Comparison of ENCODE assay signal across 15 cellular contexts in genomic region chr11:42544726-42545125, GRCh38.
DNase-seq lines count a peak whose midpoint lies in the region; ATAC-seq and TF ChIP-seq lines count a peak whose summit lies in the region.
"Had no signal": no experiment of that assay in that cellular context is flagged by ENCODE, and none has a peak within 500 bp of the region (broad histone marks: within the 10 kb centered on the region; RNA-seq: fewer than 3 reads in every experiment).

No MANE protein-coding gene starts in this region.

- peak overlapping the region; percentile 47 for H2AFZ ChIP-seq in neural progenitor cell (replicated peaks)

- H3K27ac ChIP-seq in right cardiac atrium (ENCODE audit: low read length) = no peak overlapping the region
- H3K27ac ChIP-seq in foreskin keratinocyte = peak overlapping the region; percentile 23
- no peak overlapping the region for H3K27ac ChIP-seq in neural progenitor cell
- no peak overlapping the region for H3K27ac ChIP-seq in naive thymus-derived CD4-positive, alpha-beta T cell (ENCODE audit: low read depth, low read length)

- DNase-seq in right cardiac atrium = no peak
- DNase-seq in left ventricle myocardium superior = no peak
- DNase-seq in foreskin keratinocyte = peak; percentile 67 to 79
- no peak for DNase-seq in neural progenitor cell (ENCODE audit: low spot score)
- no peak for DNase-seq in naive thymus-derived CD4-positive, alpha-beta T cell
- no peak for DNase-seq in NCI-H1694 treated with DMSO at 0.1 percent for 48 hours (lab: John Stamatoyannopoulos, UW)
- DNase-seq in stimulated activated naive CD4-positive, alpha-beta T cell (lab: John Stamatoyannopoulos, UW) = no peak
- DNase-seq: 8988T; Calu3; CD8-positive, alpha-beta T cell; DMS79 treated with DMSO at 0.1 percent for 48 hours; GF-D8 had no signal

- TF ChIP-seq CTCF in foreskin keratinocyte (conservative IDR thresholded peaks at IDR 0.05) (no peak), neural progenitor cell (IDR thresholded peaks at IDR 0.05) (no peak)

- H3K27me3 ChIP-seq in right cardiac atrium (ENCODE audit: control insufficient read depth, insufficient read depth) = no peaks in the 10 kb centered on the region
- H3K27me3 ChIP-seq in foreskin keratinocyte = no peaks in the 10 kb centered on the region
- H3K27me3 ChIP-seq in neural progenitor cell = no peaks in the 10 kb centered on the region
- H3K27me3 ChIP-seq in naive thymus-derived CD4-positive, alpha-beta T cell (ENCODE audit: control insufficient read depth in 2 of 2, insufficient read depth in 2 of 2, low read length in 2 of 2) = no peaks in the 10 kb centered on the region
- H3K27me3 ChIP-seq: BLaER1 treated with 17β-estradiol and CSF1 and Interleukin-3, amounts not matched to agents 10 nM and 100 nM had no signal

- no peaks in the 10 kb centered on the region for H3K9me3 ChIP-seq in right cardiac atrium (ENCODE audit: control insufficient read depth, low read length)
- H3K9me3 ChIP-seq in neural progenitor cell (ENCODE audit: low read depth) = no peaks in the 10 kb centered on the region
- no peaks in the 10 kb centered on the region for H3K9me3 ChIP-seq in naive thymus-derived CD4-positive, alpha-beta T cell (ENCODE audit: control insufficient read depth in 2 of 3, low read length in 3 of 3)
- H3K9me3 ChIP-seq: HAP-1 had no signal

- H3K27me3 Mint-ChIP-seq in neural progenitor cell (ENCODE audit: insufficient read depth, low read depth) = no peaks in the 10 kb centered on the region
- H3K27me3 Mint-ChIP-seq in naive thymus-derived CD4-positive, alpha-beta T cell = no peaks in the 10 kb centered on the region
- H3K27me3 Mint-ChIP-seq: B cell had no signal

- no peak overlapping the region for H3K4me2 ChIP-seq in neural progenitor cell

- POLR2A ChIA-PET in naive thymus-derived CD4-positive, alpha-beta T cell (lab: Charles Lee) = no interaction called here

- no peak overlapping the region for H3K27ac Mint-ChIP-seq in neural progenitor cell
- H3K27ac Mint-ChIP-seq in naive thymus-derived CD4-positive, alpha-beta T cell = no peak overlapping the region
- H3K27ac Mint-ChIP-seq: B cell; CD8-positive, alpha-beta T cell had no signal

- no peaks in the 10 kb centered on the region for H3K36me3 Mint-ChIP-seq in neural progenitor cell
- H3K36me3 Mint-ChIP-seq in naive thymus-derived CD4-positive, alpha-beta T cell = no peaks in the 10 kb centered on the region
- H3K36me3 Mint-ChIP-seq: CD8-positive, alpha-beta T cell had no signal

- no peak overlapping the region for H3K9ac ChIP-seq in neural progenitor cell
- H3K9ac ChIP-seq: BLaER1 treated with 17β-estradiol and CSF1 and Interleukin-3, amounts not matched to agents 10 nM and 100 nM had no signal

- H3K79me2 ChIP-seq in neural progenitor cell (ENCODE audit: low read depth) = no peaks in the 10 kb centered on the region

- intact Hi-C loops in right cardiac atrium (cut with DNase I) = no loop called here
- intact Hi-C loops in left ventricle myocardium superior (cut with micrococcal nuclease) = no loop called here
- intact Hi-C loops in naive thymus-derived CD4-positive, alpha-beta T cell (cut with micrococcal nuclease) = no loop called here

- peak; percentile 45 to 73 for ATAC-seq in right cardiac atrium
- ATAC-seq in left ventricle myocardium superior = no peak
- peak; percentile 72 for ATAC-seq in foreskin keratinocyte
- no peak for ATAC-seq in naive thymus-derived CD4-positive, alpha-beta T cell
- ATAC-seq: CD8-positive, alpha-beta T cell had no signal

- CTCF ChIA-PET in naive thymus-derived CD4-positive, alpha-beta T cell (lab: Charles Lee) = no interaction called here

- H3K36me3 ChIP-seq in neural progenitor cell = no peaks in the 10 kb centered on the region
- H3K36me3 ChIP-seq in naive thymus-derived CD4-positive, alpha-beta T cell (ENCODE audit: control insufficient read depth in 2 of 3, insufficient read depth in 3 of 3, low read length in 3 of 3) = no peaks in the 10 kb centered on the region
- H3K36me3 ChIP-seq: BLaER1 treated with 17β-estradiol and CSF1 and Interleukin-3, amounts not matched to agents 10 nM and 100 nM; HAP-1 had no signal

- H3K4me1 Mint-ChIP-seq in neural progenitor cell = no peaks in the 10 kb centered on the region
- H3K4me1 Mint-ChIP-seq in naive thymus-derived CD4-positive, alpha-beta T cell = no peaks in the 10 kb centered on the region
- H3K4me1 Mint-ChIP-seq: B cell had no signal

- H3F3A ChIP-seq in neural progenitor cell (ENCODE audit: low read depth) = no peaks in the 10 kb centered on the region

- no peak overlapping the region for H3K4me3 Mint-ChIP-seq in neural progenitor cell
- no peak overlapping the region for H3K4me3 Mint-ChIP-seq in naive thymus-derived CD4-positive, alpha-beta T cell
- H3K4me3 Mint-ChIP-seq: B cell; CD8-positive, alpha-beta T cell had no signal

- H3K9me3 Mint-ChIP-seq in neural progenitor cell = no peaks in the 10 kb centered on the region
- H3K9me3 Mint-ChIP-seq in naive thymus-derived CD4-positive, alpha-beta T cell = peaks cover 0 to 20% (median 6%) of the 10 kb centered on the region in 11 donors

- 58% methylated on average over 5 of the region's 5 CpGs for WGBS in right cardiac atrium

- H4K20me1 ChIP-seq in neural progenitor cell (ENCODE audit: low read depth) = no peaks in the 10 kb centered on the region
- H4K20me1 ChIP-seq: BLaER1 treated with 17β-estradiol and CSF1 and Interleukin-3, amounts not matched to agents 10 nM and 100 nM had no signal

- no peak overlapping the region for H3K4me3 ChIP-seq in right cardiac atrium (ENCODE audit: low read length)
- no peak overlapping the region for H3K4me3 ChIP-seq in neural progenitor cell
- no peak overlapping the region for H3K4me3 ChIP-seq in naive thymus-derived CD4-positive, alpha-beta T cell (ENCODE audit: low read length)
- H3K4me3 ChIP-seq: BLaER1 treated with 17β-estradiol and CSF1 and Interleukin-3, amounts not matched to agents 10 nM and 100 nM; HAP-1 had no signal

- H3K4me1 ChIP-seq in right cardiac atrium (ENCODE audit: control insufficient read depth, insufficient read depth, low read length) (peaks cover 3% of the 10 kb centered on the region), foreskin keratinocyte (peaks cover 7% of the 10 kb centered on the region), neural progenitor cell (no peaks in the 10 kb centered on the region)
- no peaks in the 10 kb centered on the region for H3K4me1 ChIP-seq in naive thymus-derived CD4-positive, alpha-beta T cell (ENCODE audit: control insufficient read depth in 2 of 2, insufficient read depth in 2 of 2, low read length in 2 of 2)
- H3K4me1 ChIP-seq: HAP-1 had no signal

Comparison
In these comparisons a context has a peak if more than half of its experiments do, and no peak if none do; other contexts are left out.
1. ATAC-seq: peak in right cardiac atrium (2 of 2) and foreskin keratinocyte (single experiment); none in left ventricle myocardium superior (single experiment) and naive thymus-derived CD4-positive, alpha-beta T cell (single experiment).
2. DNase-seq: peak in foreskin keratinocyte (2 of 2); none in right cardiac atrium (0 of 3), left ventricle myocardium superior (single experiment), neural progenitor cell (single experiment), naive thymus-derived CD4-positive, alpha-beta T cell (0 of 9), NCI-H1694 treated with DMSO at 0.1 percent for 48 hours (single experiment) and stimulated activated naive CD4-positive, alpha-beta T cell (0 of 6).